ENCODE assay signal across 2 cellular contexts in the genomic region with DNA sequence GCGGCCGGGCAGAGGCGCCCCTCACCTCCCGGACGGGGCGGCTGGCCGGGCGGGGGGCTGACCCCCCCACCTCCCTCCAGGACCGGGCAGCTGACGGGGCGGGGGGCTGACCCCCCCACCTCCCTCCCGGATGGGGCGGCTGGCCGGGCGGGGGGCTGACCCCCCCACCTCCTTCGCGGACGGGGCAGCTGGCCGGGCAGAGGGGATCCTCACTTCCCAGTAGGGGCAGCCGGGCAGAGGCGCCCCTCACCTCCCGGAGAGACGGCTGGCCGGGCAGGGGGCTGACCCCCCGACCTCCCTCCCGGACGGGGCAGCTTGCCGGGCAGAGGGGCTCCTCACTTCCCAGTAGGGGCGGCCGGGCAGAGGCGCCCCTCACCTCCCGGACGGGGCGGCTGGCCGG. TPM values are rescaled to one million over a fixed set of nuclear protein-coding genes. Genes with fewer than 3 reads are reported as not detected.
"Had no signal": no experiment of that assay in that cellular context is flagged by ENCODE, and none has a peak within 500 bp of the region (broad histone marks: within the 10 kb centered on the region; RNA-seq: fewer than 3 reads in every experiment).

No MANE protein-coding gene starts in this region.

RNA-seq across cellular contexts. Expression of gene GJA8, which starts 46.9 kb away (rescaled TPM):
- total RNA-seq: G401, GM12878 had no signal
- polyA plus RNA-seq: GM12878 had no signal
